ENCODE assay signal across 16 cellular contexts in the genomic region with DNA sequence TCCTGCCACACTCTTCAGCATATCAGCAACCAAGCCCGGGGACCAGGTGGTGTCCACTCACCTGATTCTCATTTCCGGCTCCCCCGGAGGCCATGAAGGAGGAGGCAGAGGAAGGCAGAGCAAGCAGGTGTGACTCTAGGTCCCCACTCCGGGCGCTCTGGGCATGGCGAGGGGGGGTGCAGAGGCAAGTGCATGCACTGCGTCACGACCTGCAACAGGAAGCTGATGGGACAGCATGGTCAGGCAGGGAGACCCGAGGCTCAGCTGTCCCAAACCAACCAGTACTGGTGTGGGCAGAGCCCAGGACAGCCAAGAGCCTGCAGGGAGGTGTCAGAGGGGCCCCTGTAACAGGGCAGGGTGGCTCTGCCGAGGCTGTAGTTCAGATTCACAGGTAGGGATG. TPM values are rescaled to one million over a fixed set of nuclear protein-coding genes. Genes with fewer than 3 reads are reported as not detected.
A peak's percentile ranks its signal among the peaks of the same experiment; 100 is the strongest.
DNase-seq lines count a peak whose midpoint lies in the region; ATAC-seq and TF ChIP-seq lines count a peak whose summit lies in the region.
"Had no signal": no experiment of that assay in that cellular context is flagged by ENCODE, and none has a peak within 500 bp of the region (broad histone marks: within the 10 kb centered on the region; RNA-seq: fewer than 3 reads in every experiment).

No MANE protein-coding gene starts in this region.

- H3K27me3 Mint-ChIP-seq in natural killer cell treated with Interleukin-12 subunit alpha and Interleukin-12 subunit beta and Interleukin-15 and Interleukin-18, amount 100 ng/mL, for 72 hours, result peaks cover 0 to 3% of the 10 kb centered on the region in 2 donors
- H3K27me3 Mint-ChIP-seq in natural killer cell (ENCODE audit: low read depth in 2 of 2) (peaks cover 0 to 3% of the 10 kb centered on the region in 2 donors), endodermal cell (ENCODE audit: insufficient read depth) (peaks cover 9% of the 10 kb centered on the region)

- H3K4me3 Mint-ChIP-seq in natural killer cell treated with Interleukin-12 subunit alpha and Interleukin-12 subunit beta and Interleukin-15 and Interleukin-18, amount 100 ng/mL, for 72 hours, result no peak overlapping the region
- no peak overlapping the region for H3K4me3 Mint-ChIP-seq in natural killer cell
- no peak overlapping the region for H3K4me3 Mint-ChIP-seq in endodermal cell

- no peak overlapping the region for H3K27ac ChIP-seq in endodermal cell (ENCODE audit: low read depth, low read length)
- H3K27ac ChIP-seq: PC-9 had no signal

- no peaks in the 10 kb centered on the region for H3K9me3 Mint-ChIP-seq in natural killer cell treated with Interleukin-12 subunit alpha and Interleukin-12 subunit beta and Interleukin-15 and Interleukin-18, amount 100 ng/mL, for 72 hours
- no peaks in the 10 kb centered on the region for H3K9me3 Mint-ChIP-seq in natural killer cell
- H3K9me3 Mint-ChIP-seq in endodermal cell, result no peaks in the 10 kb centered on the region

- 90 to 93% methylated on average over 7 to 10 of the region's 10 CpGs for WGBS in endodermal cell (ENCODE audit: insufficient coverage in 1 of 2, insufficient read length in 1 of 2), 2 experiments

- DNase-seq in natural killer cell treated with Interleukin-12 subunit alpha and Interleukin-12 subunit beta and Interleukin-15 and Interleukin-18, amount 100 ng/mL, for 72 hours (ENCODE audit: low spot score), result peak; percentile 35
- DNase-seq in natural killer cell (no peak), endodermal cell (peak; percentile 57), posterior vena cava (ENCODE audit: low spot score) (peak; percentile 71), NCI-H1694 (lab: John Stamatoyannopoulos, UW) (no peak), HPDE6-E6E7 (ENCODE audit: extremely low spot score) (no peak), NAMALWA (ENCODE audit: low spot score) (no peak)
- DNase-seq: AML-193, Calu3, DND-41, GF-D8, NCI-H1092, NCI-H1694 treated with DMSO at 0.1 percent for 48 hours, PC-9 had no signal

- H3K27ac Mint-ChIP-seq in natural killer cell treated with Interleukin-12 subunit alpha and Interleukin-12 subunit beta and Interleukin-15 and Interleukin-18, amount 100 ng/mL, for 72 hours, result no peak overlapping the region
- H3K27ac Mint-ChIP-seq in natural killer cell, result no peak overlapping the region
- H3K27ac Mint-ChIP-seq in endodermal cell, result no peak overlapping the region

- H3K9me3 ChIP-seq in endodermal cell (ENCODE audit: control insufficient read depth, low read length), result no peaks in the 10 kb centered on the region

- ATAC-seq in natural killer cell treated with Interleukin-12 subunit alpha and Interleukin-12 subunit beta and Interleukin-15 and Interleukin-18, amount 100 ng/mL, for 72 hours, result no peak
- ATAC-seq in natural killer cell, result no peak
- ATAC-seq: K562, Right ventricle myocardium inferior had no signal

- no peaks in the 10 kb centered on the region for H3K36me3 ChIP-seq in endodermal cell (ENCODE audit: control insufficient read depth, insufficient read depth, low read length)

- no peaks in the 10 kb centered on the region for H3K27me3 ChIP-seq in endodermal cell (ENCODE audit: control insufficient read depth, insufficient read depth, low read length, poor library complexity, severe bottlenecking)

- TF ChIP-seq CTCF in natural killer cell (IDR thresholded peaks at IDR 0.05) (no peak), endodermal cell (conservative IDR thresholded peaks at IDR 0.05) (no peak)

- no peaks in the 10 kb centered on the region for H3K36me3 Mint-ChIP-seq in natural killer cell treated with Interleukin-12 subunit alpha and Interleukin-12 subunit beta and Interleukin-15 and Interleukin-18, amount 100 ng/mL, for 72 hours
- H3K36me3 Mint-ChIP-seq in natural killer cell, result no peaks in the 10 kb centered on the region
- H3K36me3 Mint-ChIP-seq in endodermal cell (ENCODE audit: low read depth), result peaks cover 2% of the 10 kb centered on the region

- H3K4me3 ChIP-seq in endodermal cell (ENCODE audit: low read length), result no peak overlapping the region
- H3K4me3 ChIP-seq: K562, PC-9 had no signal

- no peak overlapping the region for H3K9ac ChIP-seq in endodermal cell (ENCODE audit: extremely low read depth, low read length, poor library complexity, severe bottlenecking)

- H3K4me1 ChIP-seq in endodermal cell (ENCODE audit: control insufficient read depth, insufficient read depth, low read length), result no peaks in the 10 kb centered on the region

- intact Hi-C loops in natural killer cell (cut with micrococcal nuclease), result no loop called here
- intact Hi-C loops in posterior vena cava (cut with DNase I), result no loop called here

- peaks cover 11 to 13% of the 10 kb centered on the region in 2 donors for H3K4me1 Mint-ChIP-seq in natural killer cell treated with Interleukin-12 subunit alpha and Interleukin-12 subunit beta and Interleukin-15 and Interleukin-18, amount 100 ng/mL, for 72 hours (ENCODE audit: low read depth in 2 of 2)
- H3K4me1 Mint-ChIP-seq in natural killer cell (peaks cover 10 to 21% of the 10 kb centered on the region in 2 donors), endodermal cell (peaks cover 8% of the 10 kb centered on the region)

RNA-seq across cellular contexts. Expression of a gene that starts 2.1 kb away (rescaled TPM):
- 10 to 100 TPM; 37.2 to 54.2 TPM for total RNA-seq in natural killer cell treated with Interleukin-12 subunit alpha and Interleukin-12 subunit beta and Interleukin-15 and Interleukin-18, amount 100 ng/mL, for 72 hours
- total RNA-seq in natural killer cell, result 10 to 100 TPM; 56.0 to 86.4 (median 56.9) TPM
- total RNA-seq in endodermal cell, result 10 to 100 TPM; 40.8 to 42.0 TPM
- 33.7 TPM for polyA plus RNA-seq in endodermal cell (2013, experiment 1 of 2)
- 27.0 TPM for polyA plus RNA-seq in endodermal cell (2013, experiment 2 of 2)
- total RNA-seq in posterior vena cava, result 10 to 100 TPM; 18.2 to 29.7 TPM

RNA-seq across cellular contexts. Expression of a gene that starts 48.6 kb away (rescaled TPM):
- total RNA-seq in natural killer cell treated with Interleukin-12 subunit alpha and Interleukin-12 subunit beta and Interleukin-15 and Interleukin-18, amount 100 ng/mL, for 72 hours, result not detected
- total RNA-seq in natural killer cell (under 1 TPM in 2 of 3 donors, not detected in 1; 0.20 to 0.28 TPM), endodermal cell (10 to 100 TPM; 16.0 to 16.5 TPM), posterior vena cava (100 to 1,000 TPM; 172 to 261 TPM)
- 1.5 TPM for polyA plus RNA-seq in endodermal cell (2013, experiment 1 of 2)
- 1.7 TPM for polyA plus RNA-seq in endodermal cell (2013, experiment 2 of 2)
- polyA plus RNA-seq: K562 had no signal

Comparison
In these comparisons a context has a peak if more than half of its experiments do, and no peak if none do; other contexts are left out.
1. DNase-seq: peak in natural killer cell treated with Interleukin-12 subunit alpha and Interleukin-12 subunit beta and Interleukin-15 and Interleukin-18, amount 100 ng/mL, for 72 hours (single experiment), endodermal cell (single experiment) and posterior vena cava (single experiment); none in natural killer cell (single experiment), NCI-H1694 (single experiment), HPDE6-E6E7 (single experiment) and NAMALWA (single experiment).
2. RNA of a gene that starts 48.6 kb away (total RNA-seq): 172 to 261 TPM in posterior vena cava and 16.0 to 16.5 TPM in endodermal cell; 0.20 to 0.28 TPM in natural killer cell and not detected in natural killer cell treated with Interleukin-12 subunit alpha and Interleukin-12 subunit beta and Interleukin-15 and Interleukin-18, amount 100 ng/mL, for 72 hours; every median in the first group is over 10 times any median in the second.